8 cellular contexts compared by ENCODE assay signal in genomic region chr12:25557830-25558436, GRCh38. TPM values are rescaled to one million over a fixed set of nuclear protein-coding genes. Genes with fewer than 3 reads are reported as not detected.
DNase-seq lines count a peak whose midpoint lies in the region; ATAC-seq and FAIRE-seq lines count a peak whose summit lies in the region.

No MANE protein-coding gene starts in this region.

- H3K4me3 ChIP-seq in trophoblast cell (ENCODE audit: low read depth, low read length) = no peak overlapping the region

- no peak overlapping the region for H4K91ac ChIP-seq in trophoblast cell (ENCODE audit: low read depth, low read length)

- WGBS in trophoblast cell (ENCODE audit: extremely low coverage, insufficient coverage, insufficient read length) = no CpG with 5 or more reads among the region's 2 CpGs

- DNase-seq in A172 (ENCODE audit: low spot score) = peak; percentile 22
- DNase-seq in NCI-H748 (lab: John Stamatoyannopoulos, UW; ENCODE audit: unreplicated experiment) = peak; percentile 57
- peak; percentile 22 to 76 for DNase-seq in trophoblast cell
- no peak for DNase-seq in GM19240 (ENCODE audit: insufficient read length, low spot score)
- no peak for DNase-seq in posterior vena cava (ENCODE audit: low spot score)

- H3K18ac ChIP-seq in trophoblast cell (ENCODE audit: low read length) = no peak overlapping the region

- H3K4me1 ChIP-seq in trophoblast cell (ENCODE audit: control insufficient read depth in 1 of 2, insufficient read depth in 2 of 2, low read length in 2 of 2) = no peaks in the 10 kb centered on the region

- no peak overlapping the region for H2AFZ ChIP-seq in trophoblast cell (ENCODE audit: insufficient read depth, low read length, poor library complexity)

- H3K9ac ChIP-seq in trophoblast cell (ENCODE audit: low read length) = no peak overlapping the region

- no peak overlapping the region for H3K4me2 ChIP-seq in trophoblast cell (ENCODE audit: low read length)

- H3K79me1 ChIP-seq in trophoblast cell (ENCODE audit: low read length) = no peaks in the 10 kb centered on the region

- no peak overlapping the region for H2BK12ac ChIP-seq in trophoblast cell (ENCODE audit: low read length)

- no peak overlapping the region for H3K23ac ChIP-seq in trophoblast cell (ENCODE audit: low read length)

- H3K27ac ChIP-seq in trophoblast cell (ENCODE audit: low read depth, low read length) = no peak overlapping the region

- no peak overlapping the region for H3K4ac ChIP-seq in trophoblast cell (ENCODE audit: low read depth, low read length)

- H3K14ac ChIP-seq in trophoblast cell (ENCODE audit: low read length) = no peak overlapping the region

- no peak for ATAC-seq in GM21723 (IDR thresholded peaks at IDR 0.05; ENCODE audit: unreplicated experiment)

- intact Hi-C loops in posterior vena cava (cut with DNase I) = no loop called here

- H4K12ac ChIP-seq in trophoblast cell (ENCODE audit: low read depth, low read length) = no peak overlapping the region

- no peaks in the 10 kb centered on the region for H3K9me3 ChIP-seq in trophoblast cell (ENCODE audit: insufficient read depth, low read depth, low read length)

- no peak overlapping the region for H2BK5ac ChIP-seq in trophoblast cell (ENCODE audit: low read depth, low read length, poor library complexity)

- peak; percentile 87 for FAIRE-seq in G401.6 (lab: Jason Lieb, UNC)
- peak; percentile 77 for FAIRE-seq in endometrium (lab: Jason Lieb, UNC)

- no peak overlapping the region for H2AK5ac ChIP-seq in trophoblast cell (ENCODE audit: low read length)

- no peaks in the 10 kb centered on the region for H3K79me2 ChIP-seq in trophoblast cell (ENCODE audit: control insufficient read depth, insufficient read depth, low read length, poor library complexity)

- H3K27me3 ChIP-seq in trophoblast cell (ENCODE audit: insufficient read depth, low read length) = no peaks in the 10 kb centered on the region

- H4K8ac ChIP-seq in trophoblast cell (ENCODE audit: low read depth, low read length) = no peak overlapping the region

- H2BK120ac ChIP-seq in trophoblast cell (ENCODE audit: insufficient read depth, low read length, poor library complexity) = no peak overlapping the region

- H3K36me3 ChIP-seq in trophoblast cell (ENCODE audit: control insufficient read depth in 1 of 2, insufficient read depth in 2 of 2, low read length in 2 of 2) = no peaks in the 10 kb centered on the region

RNA-seq across cellular contexts. Expression of gene LMNTD1, which starts 4.8 kb away (rescaled TPM):
- not detected in 2 replicates for total RNA-seq in A172 (2014; rRNA removed; shearing (Covaris generic))
- polyA plus RNA-seq in trophoblast cell (2013) = not detected in 2 replicates
- total RNA-seq in posterior vena cava = not detected

Comparison
In these comparisons a context has a peak if more than half of its experiments do, and no peak if none do; other contexts are left out.
1. DNase-seq: peak in A172 (single experiment), NCI-H748 (single experiment) and trophoblast cell (2 of 2); none in GM19240 (single experiment) and posterior vena cava (single experiment).